In the genomic region with DNA sequence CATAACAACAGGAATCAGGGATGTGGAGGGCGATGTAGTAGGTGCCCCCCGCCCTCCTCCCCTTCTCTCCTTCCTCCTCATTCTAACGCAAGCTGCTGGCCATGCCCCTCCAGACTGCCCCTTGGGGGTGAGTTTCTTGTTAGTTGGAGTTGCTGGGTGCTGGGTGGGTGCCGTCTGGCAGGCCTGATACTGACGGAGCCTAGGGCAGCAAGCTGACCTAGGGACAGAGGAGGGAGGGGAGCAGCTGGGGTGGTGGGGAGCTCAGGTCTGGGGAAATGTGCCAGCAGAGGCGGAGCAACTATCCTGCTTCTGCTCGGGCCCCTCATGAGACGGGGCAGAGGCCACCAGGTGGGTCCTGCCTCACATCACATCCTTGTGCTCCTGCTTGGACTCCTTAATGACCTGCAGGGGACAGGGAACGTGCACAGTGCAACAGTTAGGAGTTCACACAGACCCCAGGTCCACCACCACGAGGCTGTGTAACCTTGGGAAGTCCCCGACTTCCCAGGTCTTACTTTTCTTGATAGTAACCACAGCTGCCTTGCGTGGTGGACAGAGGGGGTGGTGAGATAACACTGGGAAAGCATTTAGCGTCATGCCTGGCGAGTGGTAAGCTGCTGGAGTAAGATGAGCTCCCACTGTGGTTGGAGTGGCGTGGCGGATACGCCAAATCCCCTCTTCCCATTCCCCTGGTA, we compare ENCODE assay signal across 25 cellular contexts. TPM values are rescaled to one million over a fixed set of nuclear protein-coding genes. Genes with fewer than 3 reads are reported as not detected.
DNase-seq lines count a peak whose midpoint lies in the region; ATAC-seq and TF ChIP-seq lines count a peak whose summit lies in the region.
"Had no signal": no experiment of that assay in that cellular context is flagged by ENCODE, and none has a peak within 500 bp of the region (broad histone marks: within the 10 kb centered on the region; RNA-seq: fewer than 3 reads in every experiment).

No MANE protein-coding gene starts in this region.

- peak; percentile 59 for DNase-seq in Daoy (ENCODE audit: low read depth)
- DNase-seq in RWPE1 (ENCODE audit: low spot score): no peak
- peak; percentile 30 for DNase-seq in chondrocyte (ENCODE audit: low spot score)
- DNase-seq in pons (ENCODE audit: low spot score): peak; percentile 6
- no peak for DNase-seq in activated naive CD8-positive, alpha-beta T cell treated with anti-CD3 and anti-CD28 coated beads, Interleukin-2, amount 50 U/mL, for 24 hours
- no peak for DNase-seq in HCEC 1CT
- DNase-seq: activated CD4-positive, alpha-beta memory T cell treated with anti-CD3 and anti-CD28 coated beads, Interleukin-2, amount 10 ng/mL, durations not matched to agents 7 days and 5 days; activated gamma-delta T cell; CD4-positive, CD25-positive, alpha-beta regulatory T cell; DMS 273 treated with DMSO at 0.1 percent for 48 hours; Karpas-422; left colon; naive thymus-derived CD8-positive, alpha-beta T cell; NCI-H187; NCI-H2227 treated with DMSO at 0.1 percent for 48 hours; ovary had no signal

- POLR2A ChIA-PET in RWPE1 (lab: Yijun Ruan, JAX; ENCODE audit: low non-redundant PET): no interaction called here

- peak overlapping the region; percentile 80 for H3K27ac ChIP-seq in RWPE1
- H3K27ac ChIP-seq: ovary had no signal

- no peak for TF ChIP-seq CTCF in RWPE1 (conservative IDR thresholded peaks at IDR 0.05; ENCODE audit: low read depth)
- TF ChIP-seq CTCF in chondrocyte (IDR thresholded peaks at IDR 0.05): no peak

- no peaks in the 10 kb centered on the region for H3K36me3 Mint-ChIP-seq in chondrocyte (ENCODE audit: low read depth)
- no peaks in the 10 kb centered on the region for H3K36me3 Mint-ChIP-seq in activated naive CD8-positive, alpha-beta T cell treated with anti-CD3 and anti-CD28 coated beads, Interleukin-2, amount 50 U/mL, for 24 hours (ENCODE audit: low read depth)
- H3K36me3 Mint-ChIP-seq: CD4-positive, CD25-positive, alpha-beta regulatory T cell; naive thymus-derived CD8-positive, alpha-beta T cell had no signal

- no peaks in the 10 kb centered on the region for H3K9me3 Mint-ChIP-seq in chondrocyte (ENCODE audit: low read depth)
- H3K9me3 Mint-ChIP-seq in activated naive CD8-positive, alpha-beta T cell treated with anti-CD3 and anti-CD28 coated beads, Interleukin-2, amount 50 U/mL, for 24 hours: no peaks in the 10 kb centered on the region
- H3K9me3 Mint-ChIP-seq: activated CD4-positive, alpha-beta memory T cell treated with anti-CD3 and anti-CD28 coated beads, Interleukin-2, amount 10 ng/mL, durations not matched to agents 7 days and 5 days; CD4-positive, CD25-positive, alpha-beta regulatory T cell; naive thymus-derived CD8-positive, alpha-beta T cell; T-helper 1 cell treated with Interleukin-12 subunit alpha and Interleukin-12 subunit beta and Interleukin-4 antibody, amounts not matched to agents 30 μg/mL and 1 μg/mL, for 36 hours had no signal

- H3K4me1 Mint-ChIP-seq in chondrocyte (ENCODE audit: low read depth): peaks cover 42% of the 10 kb centered on the region
- H3K4me1 Mint-ChIP-seq in activated naive CD8-positive, alpha-beta T cell treated with anti-CD3 and anti-CD28 coated beads, Interleukin-2, amount 50 U/mL, for 24 hours: no peaks in the 10 kb centered on the region

- CTCF ChIA-PET in RWPE1 (lab: Yijun Ruan, JAX): interaction anchor here (0.6 kb wide), 1 partner anchor 989 kb away, joined by 3 read pairs; no protein-coding TSS in a partner anchor

- no peak overlapping the region for H3K4me3 Mint-ChIP-seq in chondrocyte (ENCODE audit: unreplicated experiment)
- no peak overlapping the region for H3K4me3 Mint-ChIP-seq in activated naive CD8-positive, alpha-beta T cell treated with anti-CD3 and anti-CD28 coated beads, Interleukin-2, amount 50 U/mL, for 24 hours
- H3K4me3 Mint-ChIP-seq: activated CD4-positive, alpha-beta memory T cell treated with anti-CD3 and anti-CD28 coated beads, Interleukin-2, amount 10 ng/mL, durations not matched to agents 7 days and 5 days; CD4-positive, CD25-positive, alpha-beta regulatory T cell; naive thymus-derived CD8-positive, alpha-beta T cell; T-helper 1 cell treated with Interleukin-12 subunit alpha and Interleukin-12 subunit beta and Interleukin-4 antibody, amounts not matched to agents 30 μg/mL and 1 μg/mL, for 36 hours had no signal

- ATAC-seq in GM21576 (IDR thresholded peaks at IDR 0.05; ENCODE audit: unreplicated experiment) (no peak), HG03342 (IDR thresholded peaks at IDR 0.05; ENCODE audit: unreplicated experiment) (no peak)
- ATAC-seq in activated naive CD8-positive, alpha-beta T cell treated with anti-CD3 and anti-CD28 coated beads, Interleukin-2, amount 50 U/mL, for 24 hours: no peak
- ATAC-seq: left colon; naive thymus-derived CD8-positive, alpha-beta T cell had no signal

- H3K27ac Mint-ChIP-seq in chondrocyte (ENCODE audit: unreplicated experiment): peak overlapping the region; percentile 41
- no peak overlapping the region for H3K27ac Mint-ChIP-seq in activated naive CD8-positive, alpha-beta T cell treated with anti-CD3 and anti-CD28 coated beads, Interleukin-2, amount 50 U/mL, for 24 hours
- H3K27ac Mint-ChIP-seq: activated CD4-positive, alpha-beta memory T cell treated with anti-CD3 and anti-CD28 coated beads, Interleukin-2, amount 10 ng/mL, durations not matched to agents 7 days and 5 days; naive thymus-derived CD8-positive, alpha-beta T cell; T-helper 1 cell treated with Interleukin-12 subunit alpha and Interleukin-12 subunit beta and Interleukin-4 antibody, amounts not matched to agents 30 μg/mL and 1 μg/mL, for 36 hours had no signal

- no peaks in the 10 kb centered on the region for H3K27me3 Mint-ChIP-seq in chondrocyte (ENCODE audit: low read depth)
- H3K27me3 Mint-ChIP-seq in activated naive CD8-positive, alpha-beta T cell treated with anti-CD3 and anti-CD28 coated beads, Interleukin-2, amount 50 U/mL, for 24 hours: peaks cover 7% of the 10 kb centered on the region

RNA-seq across cellular contexts. Expression of a gene that starts 7.9 kb away (rescaled TPM):
- total RNA-seq in Daoy (2014; rRNA removed; shearing (Covaris generic)): 176 and 293 TPM in 2 replicates
- total RNA-seq in chondrocyte: 71.9 to 99.2 TPM (median 75.9 TPM) in 3 replicates

RNA-seq across cellular contexts. Expression of a gene that starts 8.2 kb away (rescaled TPM):
- 2.4 TPM in 1 of 2 replicates, not detected in the other for total RNA-seq in Daoy (2014; rRNA removed; shearing (Covaris generic))
- 0.55 to 1.0 TPM in 2 of 3 replicates, not detected in the other for total RNA-seq in chondrocyte
- total RNA-seq: activated CD4-positive, alpha-beta memory T cell treated with anti-CD3 and anti-CD28 coated beads, Interleukin-2, amount 10 ng/mL, durations not matched to agents 7 days and 5 days; bronchial epithelial cell; CD4-positive, CD25-positive, alpha-beta regulatory T cell; G401; naive thymus-derived CD8-positive, alpha-beta T cell; SK-MEL-5 had no signal

RNA-seq across cellular contexts. Expression of a gene that starts 40.4 kb away (rescaled TPM):
- total RNA-seq in Daoy (2014; rRNA removed; shearing (Covaris generic)): 4.9 and 8.4 TPM in 2 replicates
- total RNA-seq in chondrocyte: 3.9 to 7.7 TPM (median 5.2 TPM) in 3 replicates
- total RNA-seq: bronchial epithelial cell; mesenteric fat pad; naive thymus-derived CD8-positive, alpha-beta T cell had no signal

RNA-seq across cellular contexts. Expression of a gene that starts 59.5 kb away (rescaled TPM):
- not detected in 2 replicates for total RNA-seq in Daoy (2014; rRNA removed; shearing (Covaris generic))
- total RNA-seq in chondrocyte: 0.82 to 0.97 TPM in 2 of 3 replicates, not detected in the other
- total RNA-seq: activated CD4-positive, alpha-beta memory T cell treated with anti-CD3 and anti-CD28 coated beads, Interleukin-2, amount 10 ng/mL, durations not matched to agents 7 days and 5 days; bronchial epithelial cell; CD4-positive, CD25-positive, alpha-beta regulatory T cell; fibroblast of lung; G401; HT1080; naive thymus-derived CD8-positive, alpha-beta T cell; SK-MEL-5 had no signal

Comparison
In these comparisons a context has a peak if more than half of its experiments do, and no peak if none do; other contexts are left out.
1. DNase-seq: peak in Daoy (single experiment), chondrocyte (single experiment) and pons (single experiment); none in RWPE1 (single experiment), activated naive CD8-positive, alpha-beta T cell treated with anti-CD3 and anti-CD28 coated beads, Interleukin-2, amount 50 U/mL, for 24 hours (single experiment) and HCEC 1CT (single experiment).